12 cellular contexts compared by ENCODE assay signal in genomic region chr2:112150447-112150846, GRCh38. TPM values are rescaled to one million over a fixed set of nuclear protein-coding genes. Genes with fewer than 3 reads are reported as not detected.
DNase-seq lines count a peak whose midpoint lies in the region; ATAC-seq, FAIRE-seq and TF ChIP-seq lines count a peak whose summit lies in the region.
"Had no signal": no experiment of that assay in that cellular context is flagged by ENCODE, and none has a peak within 500 bp of the region (broad histone marks: within the 10 kb centered on the region; RNA-seq: fewer than 3 reads in every experiment).

No MANE protein-coding gene starts in this region.

- FAIRE-seq in RCC 7860 (lab: Jason Lieb, UNC) = peak; percentile 95

- DNase-seq in AG10803 (ENCODE audit: low read depth) = peak; percentile 93
- DNase-seq in RCC 7860 (ENCODE audit: low spot score) = peak; percentile 95
- DNase-seq in fibroblast of gingiva (ENCODE audit: low read depth) = peak; percentile 78
- no peak for DNase-seq in omental fat pad (ENCODE audit: low spot score)
- DNase-seq in activated CD4-positive, alpha-beta T cell treated with anti-CD3 and anti-CD28 coated beads for 48 hours = no peak
- DNase-seq in KBM-7 = no peak
- DNase-seq: CD8-positive, alpha-beta memory T cell; glutamatergic neuron; stimulated activated naive CD8-positive, alpha-beta T cell treated with anti-CD3 and anti-CD28 coated beads, Interleukin-15, amount 100 ng/mL, for 72 hours had no signal

- no peak overlapping the region for H3K4me3 ChIP-seq in AG10803 (ENCODE audit: low read length)
- H3K4me3 ChIP-seq: SJSA1 had no signal

- TF ChIP-seq CTCF in AG10803 (conservative IDR thresholded peaks at IDR 0.05; ENCODE audit: low read length) (no peak), omental fat pad (IDR thresholded peaks at IDR 0.05) (no peak)

- in situ Hi-C loops in KBM-7 (cut with MboI; ENCODE audit: low pct_unique_long_range_greater_than_20kb, low sequenced_read_pairs) = no loop called here

- ATAC-seq in omental fat pad (ENCODE audit: low FRiP score) (peak; percentile 74), GM18502 (IDR thresholded peaks at IDR 0.05; ENCODE audit: poor library complexity, unreplicated experiment) (no peak), HG03175 (IDR thresholded peaks at IDR 0.05; ENCODE audit: unreplicated experiment) (no peak)
- ATAC-seq: stimulated activated naive CD8-positive, alpha-beta T cell treated with anti-CD3 and anti-CD28 coated beads, Interleukin-15, amount 100 ng/mL, for 72 hours had no signal

RNA-seq across cellular contexts. Expression of gene FBLN7, which starts 12.3 kb away (rescaled TPM):
- total RNA-seq in omental fat pad = 1 to 10 TPM in 3 of 4 donors, under 1 TPM in 1; 0.44 to 9.5 (median 7.2) TPM
- total RNA-seq: SJSA1 had no signal

Comparison
In these comparisons a context has a peak if more than half of its experiments do, and no peak if none do; other contexts are left out.
1. DNase-seq: peak in AG10803 (single experiment), RCC 7860 (single experiment) and fibroblast of gingiva (single experiment); none in omental fat pad (single experiment), activated CD4-positive, alpha-beta T cell treated with anti-CD3 and anti-CD28 coated beads for 48 hours (single experiment) and KBM-7 (single experiment).